8 cellular contexts compared by ENCODE assay signal in the genomic region with DNA sequence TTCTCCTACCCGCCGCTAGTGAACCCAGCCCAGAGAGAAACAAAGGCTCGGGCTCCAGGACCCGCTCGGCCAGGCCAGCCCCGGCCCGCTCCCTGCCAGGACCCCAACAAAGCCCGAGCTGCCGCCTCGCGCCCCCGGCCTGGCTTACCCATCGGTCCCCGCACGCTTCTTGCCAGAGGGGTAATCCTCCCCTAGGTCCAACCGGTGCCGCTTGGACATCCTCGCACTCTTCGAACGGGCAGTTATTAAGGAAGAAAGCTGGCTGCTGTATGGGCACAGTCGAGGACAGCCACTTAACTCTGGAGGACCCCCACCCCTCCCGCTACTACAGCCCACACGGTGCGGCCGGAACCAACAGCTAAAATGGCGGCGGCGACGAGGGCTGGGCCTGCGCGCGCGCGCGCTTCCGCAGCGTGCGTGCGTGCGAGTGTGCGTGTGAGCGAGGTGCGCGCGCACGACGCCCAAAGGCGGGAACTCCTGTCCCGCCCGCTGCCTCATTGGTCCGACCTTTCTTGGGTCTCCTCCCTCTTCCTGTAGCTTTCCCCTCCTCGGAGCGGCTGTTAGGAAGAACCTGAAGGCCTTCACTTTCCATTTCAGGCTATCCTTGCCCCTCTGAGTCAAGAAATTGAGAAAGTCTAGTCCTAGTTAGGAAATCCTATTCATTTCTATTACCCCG. TPM values are rescaled to one million over a fixed set of nuclear protein-coding genes. Genes with fewer than 3 reads are reported as not detected.
A peak's percentile ranks its signal among the peaks of the same experiment; 100 is the strongest.
DNase-seq lines count a peak whose midpoint lies in the region; ATAC-seq and TF ChIP-seq lines count a peak whose summit lies in the region.

A gene (minus strand): TSS at position 380 of the 676 bp plus-strand sequence. CDS start 161 bp downstream, at position 219.

- peak; percentile 83 for ATAC-seq in GM21717 (IDR thresholded peaks at IDR 0.05; ENCODE audit: unreplicated experiment)
- ATAC-seq in activated T-cell treated with anti-CD3 and anti-CD28 coated beads, Interleukin-2, amount 50 U/mL, for 4 hours, result peak; percentile 91 to 93

- peaks cover 35% of the 10 kb centered on the region for H3K4me1 Mint-ChIP-seq in activated T-cell treated with anti-CD3 and anti-CD28 coated beads, Interleukin-2, amount 50 U/mL, for 4 hours (ENCODE audit: low read depth)

- peaks cover 15% of the 10 kb centered on the region for H3K36me3 Mint-ChIP-seq in activated T-cell treated with anti-CD3 and anti-CD28 coated beads, Interleukin-2, amount 50 U/mL, for 4 hours (ENCODE audit: insufficient read depth)

- peak within 1 kb of the TSS; percentile 97 to 100 for H3K9ac ChIP-seq in mucosa of rectum (ENCODE audit: low read depth in 1 of 2, low read length in 2 of 2)

- H3K4me1 ChIP-seq in mucosa of rectum (ENCODE audit: control insufficient read depth in 2 of 2, insufficient read depth in 2 of 2, low read length in 2 of 2), result peaks cover 12 to 15% of the 10 kb centered on the region in 2 donors

- H3K27me3 ChIP-seq in mucosa of rectum (ENCODE audit: control insufficient read depth in 2 of 2, insufficient read depth in 2 of 2, low read length in 2 of 2), result no peaks in the 10 kb centered on the region

- no peaks in the 10 kb centered on the region for H3K36me3 ChIP-seq in mucosa of rectum (ENCODE audit: control insufficient read depth in 2 of 2, insufficient read depth in 2 of 2, low read length in 2 of 2)

- no peaks in the 10 kb centered on the region for H3K27me3 Mint-ChIP-seq in activated T-cell treated with anti-CD3 and anti-CD28 coated beads, Interleukin-2, amount 50 U/mL, for 4 hours (ENCODE audit: low read depth)

- TF ChIP-seq POLR2A in erythroblast (IDR thresholded peaks at IDR 0.05; ENCODE audit: low read length), result peak; percentile 92

- peak; percentile 100 for DNase-seq in DMS53 (lab: John Stamatoyannopoulos, UW)
- peak; percentile 98 for DNase-seq in KBM-7
- DNase-seq in activated T-cell treated with anti-CD3 and anti-CD28 coated beads, Interleukin-2, amount 50 U/mL, for 4 hours, result peak; percentile 89
- DNase-seq in erythroblast (lab: John Stamatoyannopoulos, UW), result peak; percentile 97
- DNase-seq in stimulated activated CD8-positive, alpha-beta memory T cell treated with anti-CD3 and anti-CD28 coated beads, Interleukin-4, amount 100 ng/mL, for 48 hours, result peak; percentile 93

- H3K4me3 ChIP-seq in mucosa of rectum (ENCODE audit: low read length in 2 of 2), result peak within 1 kb of the TSS; percentile 98 to 100

- in situ Hi-C loops in KBM-7 (cut with MboI; ENCODE audit: low pct_unique_long_range_greater_than_20kb, low sequenced_read_pairs), result no loop called here

- peak within 1 kb of the TSS; percentile 95 to 97 for H3K27ac ChIP-seq in mucosa of rectum (ENCODE audit: low read depth in 2 of 2, low read length in 2 of 2)

- peaks cover 4% of the 10 kb centered on the region for H3K9me3 Mint-ChIP-seq in activated T-cell treated with anti-CD3 and anti-CD28 coated beads, Interleukin-2, amount 50 U/mL, for 4 hours

- no peaks in the 10 kb centered on the region for H3K9me3 ChIP-seq in mucosa of rectum (ENCODE audit: control insufficient read depth in 2 of 2, low read length in 2 of 2)

- peak within 1 kb of the TSS; percentile 96 for H3K4me3 Mint-ChIP-seq in activated T-cell treated with anti-CD3 and anti-CD28 coated beads, Interleukin-2, amount 50 U/mL, for 4 hours

TF ChIP-seq in PFSK-1, 5 proteins besides CTCF, POLR2A, EP300 and RAD21:
- TF ChIP-seq FOXP2 (optimal IDR thresholded peaks at IDR 0.05; ENCODE audit: borderline replicate concordance, extremely low read depth, extremely low read length, insufficient read depth) (peak; percentile 85), TAF1 (IDR thresholded peaks at IDR 0.05; ENCODE audit: borderline replicate concordance, insufficient read depth, low read length) (peak; percentile 94; the same call in 1 of the 2 replicates), SIN3A (IDR thresholded peaks at IDR 0.05; ENCODE audit: borderline replicate concordance, insufficient read depth, low read length) (0 out of 2 replicates have a peak, but pooled peaks have one; percentile 50), POLR2AphosphoS5 (IDR thresholded peaks at IDR 0.05; ENCODE audit: low read depth, low read length) (peak; percentile 87)
- TF ChIP-seq, protein P1, sequence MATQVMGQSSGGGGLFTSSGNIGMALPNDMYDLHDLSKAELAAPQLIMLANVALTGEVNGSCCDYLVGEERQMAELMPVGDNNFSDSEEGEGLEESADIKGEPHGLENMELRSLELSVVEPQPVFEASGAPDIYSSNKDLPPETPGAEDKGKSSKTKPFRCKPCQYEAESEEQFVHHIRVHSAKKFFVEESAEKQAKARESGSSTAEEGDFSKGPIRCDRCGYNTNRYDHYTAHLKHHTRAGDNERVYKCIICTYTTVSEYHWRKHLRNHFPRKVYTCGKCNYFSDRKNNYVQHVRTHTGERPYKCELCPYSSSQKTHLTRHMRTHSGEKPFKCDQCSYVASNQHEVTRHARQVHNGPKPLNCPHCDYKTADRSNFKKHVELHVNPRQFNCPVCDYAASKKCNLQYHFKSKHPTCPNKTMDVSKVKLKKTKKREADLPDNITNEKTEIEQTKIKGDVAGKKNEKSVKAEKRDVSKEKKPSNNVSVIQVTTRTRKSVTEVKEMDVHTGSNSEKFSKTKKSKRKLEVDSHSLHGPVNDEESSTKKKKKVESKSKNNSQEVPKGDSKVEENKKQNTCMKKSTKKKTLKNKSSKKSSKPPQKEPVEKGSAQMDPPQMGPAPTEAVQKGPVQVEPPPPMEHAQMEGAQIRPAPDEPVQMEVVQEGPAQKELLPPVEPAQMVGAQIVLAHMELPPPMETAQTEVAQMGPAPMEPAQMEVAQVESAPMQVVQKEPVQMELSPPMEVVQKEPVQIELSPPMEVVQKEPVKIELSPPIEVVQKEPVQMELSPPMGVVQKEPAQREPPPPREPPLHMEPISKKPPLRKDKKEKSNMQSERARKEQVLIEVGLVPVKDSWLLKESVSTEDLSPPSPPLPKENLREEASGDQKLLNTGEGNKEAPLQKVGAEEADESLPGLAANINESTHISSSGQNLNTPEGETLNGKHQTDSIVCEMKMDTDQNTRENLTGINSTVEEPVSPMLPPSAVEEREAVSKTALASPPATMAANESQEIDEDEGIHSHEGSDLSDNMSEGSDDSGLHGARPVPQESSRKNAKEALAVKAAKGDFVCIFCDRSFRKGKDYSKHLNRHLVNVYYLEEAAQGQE (IDR thresholded peaks at IDR 0.05; ENCODE audit: insufficient read depth in 1 of 2, low read depth in 2 of 2, low read length in 2 of 2), result 0 out of 4 replicates have a peak, but pooled peaks of 1 of the 2 experiments have one; percentile 43

RNA-seq across cellular contexts. Expression of the gene that starts here (rescaled TPM):
- polyA plus RNA-seq in PFSK-1 (2012; ENCODE audit: insufficient read length, low read depth), result 46.2 TPM
- total RNA-seq in activated T-cell treated with anti-CD3 and anti-CD28 coated beads, Interleukin-2, amount 50 U/mL, for 4 hours, result 100 to 1,000 TPM; 235 to 268 (median 261) TPM

Comparison
In these comparisons a context has a peak if more than half of its experiments do, and no peak if none do; other contexts are left out.
1. Peak in every context shown above with its lines: DNase-seq, ATAC-seq, H3K4me3 ChIP-seq and H3K27ac ChIP-seq.